9 cellular contexts compared by ENCODE assay signal in genomic region chr6:34284563-34285545, GRCh38. TPM values are rescaled to one million over a fixed set of nuclear protein-coding genes. Genes with fewer than 3 reads are reported as not detected.
DNase-seq lines count a peak whose midpoint lies in the region; ATAC-seq and TF ChIP-seq lines count a peak whose summit lies in the region.
"Had no signal": no experiment of that assay in that cellular context is flagged by ENCODE, and none has a peak within 500 bp of the region (broad histone marks: within the 10 kb centered on the region; RNA-seq: fewer than 3 reads in every experiment).

No MANE protein-coding gene starts in this region.

- H3K36me3 Mint-ChIP-seq in MCF 10A (ENCODE audit: insufficient read depth, unreplicated experiment) = peaks cover 36% of the 10 kb centered on the region
- peaks cover 74% of the 10 kb centered on the region for H3K36me3 Mint-ChIP-seq in brain

- no peak for TF ChIP-seq POLR2A in right lobe of liver (IDR thresholded peaks at IDR 0.05)

- POLR2A ChIA-PET in MCF 10A (lab: Yijun Ruan, JAX) = interaction anchor here (0.6 kb wide), 1 partner anchor 69 kb away, joined by 3 read pairs; no protein-coding TSS in a partner anchor

- dilution Hi-C loops in mammary epithelial cell (cut with HindIII; ENCODE audit: low sequenced_read_pairs) = no loop called here

- no peaks in the 10 kb centered on the region for H3K27me3 Mint-ChIP-seq in MCF 10A (ENCODE audit: insufficient read depth, unreplicated experiment)
- no peaks in the 10 kb centered on the region for H3K27me3 Mint-ChIP-seq in brain

- WGBS in mammary epithelial cell (ENCODE audit: low coverage, missing lambda C conversion rate) = 100% methylated on average over 3 of the region's 5 CpGs
- 82% methylated on average over 2 of the region's 5 CpGs for WGBS in right lobe of liver (ENCODE audit: insufficient coverage, low coverage, low lambda C conversion rate, missing lambda C conversion rate)

- no peak overlapping the region for H3K4me3 Mint-ChIP-seq in MCF 10A (ENCODE audit: unreplicated experiment)
- H3K4me3 Mint-ChIP-seq in brain = peak overlapping the region in 1 of 5 experiments; percentile 5

- intact Hi-C loops in MCF 10A (cut with micrococcal nuclease) (no loop called here), mammary epithelial cell (cut with micrococcal nuclease) (no loop called here), right lobe of liver (cut with DNase I) (no loop called here), upper lobe of right lung (cut with DNase I) (no loop called here)

- H3K4me1 Mint-ChIP-seq in MCF 10A (ENCODE audit: insufficient read depth, unreplicated experiment) = no peaks in the 10 kb centered on the region
- H3K4me1 Mint-ChIP-seq in brain = peaks cover 27% of the 10 kb centered on the region

- in situ Hi-C loops in mammary epithelial cell (cut with MboI; ENCODE audit: low sequenced_read_pairs in 2 of 2) = no loop called here

- H3K27ac ChIP-seq in mammary epithelial cell (ENCODE audit: insufficient read depth, low read depth, low read length) (no peak overlapping the region), right lobe of liver (peak overlapping the region in 2 of 3 donors; percentile 22 to 38), upper lobe of right lung (peak overlapping the region; percentile 52)
- H3K27ac ChIP-seq: uterus had no signal

- H3K36me3 ChIP-seq in mammary epithelial cell (ENCODE audit: insufficient read depth, low read length) = peaks cover 6% of the 10 kb centered on the region
- peaks cover 0 to 2% (median 0%) of the 10 kb centered on the region in 4 donors for H3K36me3 ChIP-seq in right lobe of liver
- H3K36me3 ChIP-seq in upper lobe of right lung = peaks cover 2% of the 10 kb centered on the region
- H3K36me3 ChIP-seq: uterus had no signal

- H3K4me1 ChIP-seq in mammary epithelial cell (ENCODE audit: insufficient read depth, low read length) (no peaks in the 10 kb centered on the region), right lobe of liver (no peaks in the 10 kb centered on the region), upper lobe of right lung (peaks cover 8% of the 10 kb centered on the region)
- H3K4me1 ChIP-seq: uterus had no signal

- ATAC-seq in right lobe of liver = peak; percentile 64 to 88 (median 76)
- ATAC-seq in upper lobe of right lung = peak; percentile 95
- ATAC-seq in GM18511 (IDR thresholded peaks at IDR 0.05; ENCODE audit: unreplicated experiment) = no peak
- ATAC-seq in GM21529 (IDR thresholded peaks at IDR 0.05; ENCODE audit: unreplicated experiment) = no peak

- TF ChIP-seq CTCF in MCF 10A (IDR thresholded peaks at IDR 0.05; ENCODE audit: unreplicated experiment) (no peak), mammary epithelial cell (conservative IDR thresholded peaks at IDR 0.05 in 1 of 2, IDR thresholded peaks at IDR 0.05 in 1 of 2; ENCODE audit: extremely low read depth in 1 of 2, insufficient read depth in 1 of 2, low read depth in 1 of 2, low read length in 2 of 2) (no peak), brain (conservative IDR thresholded peaks at IDR 0.05) (no peak), right lobe of liver (IDR thresholded peaks at IDR 0.05) (no peak), upper lobe of right lung (IDR thresholded peaks at IDR 0.05) (no peak)

- H3K9me3 ChIP-seq in mammary epithelial cell (replicated peaks; ENCODE audit: insufficient read depth, low read length) = no peaks in the 10 kb centered on the region
- no peaks in the 10 kb centered on the region for H3K9me3 ChIP-seq in right lobe of liver
- no peaks in the 10 kb centered on the region for H3K9me3 ChIP-seq in upper lobe of right lung
- H3K9me3 ChIP-seq: uterus had no signal

- CTCF ChIA-PET in MCF 10A (lab: Yijun Ruan, JAX) = no interaction called here
- CTCF ChIA-PET in mammary epithelial cell (lab: Charles Lee; ENCODE audit: low non-redundant PET) = no interaction called here

- no peaks in the 10 kb centered on the region for H3K9me3 Mint-ChIP-seq in MCF 10A (ENCODE audit: unreplicated experiment)
- no peaks in the 10 kb centered on the region for H3K9me3 Mint-ChIP-seq in brain

- H3K4me3 ChIP-seq in mammary epithelial cell (replicated peaks in 1 of 3; ENCODE audit: insufficient read depth in 1 of 3, low read depth in 2 of 3, low read length in 3 of 3) = no peak overlapping the region
- no peak overlapping the region for H3K4me3 ChIP-seq in right lobe of liver
- no peak overlapping the region for H3K4me3 ChIP-seq in upper lobe of right lung
- H3K4me3 ChIP-seq: uterus had no signal

- H3K27me3 ChIP-seq in mammary epithelial cell (ENCODE audit: insufficient read depth, low read length) (no peaks in the 10 kb centered on the region), right lobe of liver (no peaks in the 10 kb centered on the region), upper lobe of right lung (no peaks in the 10 kb centered on the region)
- H3K27me3 ChIP-seq: uterus had no signal

- H3K27ac Mint-ChIP-seq in MCF 10A (ENCODE audit: low read depth, unreplicated experiment) (no peak overlapping the region), brain (peak overlapping the region in 3 of 5 experiments; percentile 73 to 86 (median 85))

- DNase-seq in MCF 10A (ENCODE audit: unreplicated experiment) (peak; percentile 18), mammary epithelial cell (no peak), right lobe of liver (peak; percentile 52 to 69 (median 53)), upper lobe of right lung (peak; percentile 73), D341Med (ENCODE audit: low spot score) (no peak)

- BruUV-seq in MCF 10A (replicated peaks; lab: Mats Ljungman, UMichigan) (no TSS peak), mammary epithelial cell (replicated peaks; lab: Mats Ljungman, UMichigan) (no TSS peak)

- H3K79me2 ChIP-seq in mammary epithelial cell (ENCODE audit: insufficient read depth, low read length) = no peaks in the 10 kb centered on the region

- no peak overlapping the region for H3K9ac ChIP-seq in mammary epithelial cell (ENCODE audit: insufficient read depth, low read length)

- H3K4me2 ChIP-seq in mammary epithelial cell (ENCODE audit: insufficient read depth, low read depth, low read length) = no peak overlapping the region

- H4K20me1 ChIP-seq in mammary epithelial cell (ENCODE audit: insufficient read depth, low read length) = no peaks in the 10 kb centered on the region

- no peak overlapping the region for H2AFZ ChIP-seq in mammary epithelial cell (ENCODE audit: low read depth, low read length)

RNA-seq across cellular contexts. Expression of gene SMIM29, which starts 36.0 kb away (rescaled TPM):
- total RNA-seq in MCF 10A (2022) (12.0 and 25.7 TPM in 2 replicates), mammary epithelial cell (10 to 100 TPM; 20.3 to 40.6 TPM), right lobe of liver (10 to 100 TPM in 1 of 6 experiments, 1 to 10 TPM in 5; 5.0 to 13.4 (median 8.8) TPM), upper lobe of right lung (32.6 TPM)
- polyA plus RNA-seq in mammary epithelial cell (48.6 TPM), brain (ENCODE audit: insufficient read depth, low read depth, low replicate concordance) (92.4 TPM)
- 29.8 TPM for polyA minus RNA-seq in mammary epithelial cell

RNA-seq across cellular contexts. Expression of gene HMGA1, which starts 48.2 kb away (rescaled TPM):
- total RNA-seq in MCF 10A (2022) (154 and 202 TPM in 2 replicates), mammary epithelial cell (100 to 1,000 TPM in 1 of 2 donors, 10 to 100 TPM in 1; 21.2 to 314 TPM), right lobe of liver (10 to 100 TPM in 5 of 6 experiments, 1 to 10 TPM in 1; 7.9 to 23.6 (median 14.8) TPM), upper lobe of right lung (54.7 TPM)
- polyA plus RNA-seq in mammary epithelial cell (151 TPM), brain (ENCODE audit: insufficient read depth, low read depth, low replicate concordance) (93.9 TPM)
- polyA minus RNA-seq in mammary epithelial cell = 338 TPM

Comparison
In these comparisons a context has a peak if more than half of its experiments do, and no peak if none do; other contexts are left out.
1. DNase-seq: peak in MCF 10A (single experiment), right lobe of liver (3 of 3) and upper lobe of right lung (single experiment); none in mammary epithelial cell (single experiment) and D341Med (single experiment).
2. ATAC-seq: peak in right lobe of liver (4 of 4) and upper lobe of right lung (single experiment); none in GM18511 (single experiment) and GM21529 (single experiment).